In the genomic region with DNA sequence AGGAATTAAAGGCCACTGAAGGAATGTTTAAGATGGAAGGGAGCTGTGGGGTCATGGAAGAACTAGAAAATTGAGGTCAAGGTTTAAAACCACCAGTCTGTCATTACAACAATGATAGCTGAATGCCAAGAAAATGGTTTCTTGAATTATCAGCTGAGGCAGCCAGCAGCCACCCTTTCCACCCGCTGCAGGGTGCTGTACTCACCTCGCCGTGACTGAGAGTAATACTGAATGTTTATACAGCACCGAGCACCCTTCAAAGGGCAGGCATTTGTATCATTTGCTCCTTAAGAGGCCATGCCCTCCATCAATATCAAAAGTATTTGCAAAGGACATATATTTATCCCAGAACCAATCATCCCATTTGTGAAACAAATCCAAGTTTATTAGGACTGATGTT, we compare ENCODE assay signal across 35 cellular contexts.
"Had no signal": no experiment of that assay in that cellular context is flagged by ENCODE, and none has a peak within 500 bp of the region (broad histone marks: within the 10 kb centered on the region; RNA-seq: fewer than 3 reads in every experiment).

No MANE protein-coding gene starts in this region.

- H3K27ac Mint-ChIP-seq: activated B cell treated with CpG ODN at 0.5 μM for 24 hours; activated CD4-positive, alpha-beta memory T cell treated with anti-CD3 and anti-CD28 coated beads for 36 hours; activated CD4-positive, alpha-beta T cell treated with anti-CD3 and anti-CD28 coated beads, Interleukin-2, amount 10 ng/mL, durations not matched to agents 24 days and 14 days; activated CD8-positive, alpha-beta T cell treated with anti-CD3 and anti-CD28 coated beads for 36 hours; activated naive CD4-positive, alpha-beta T cell treated with anti-CD3 and anti-CD28 coated beads, Interleukin-2, amount 50 U/mL, for 24 hours; activated naive CD8-positive, alpha-beta T cell; activated naive CD8-positive, alpha-beta T cell treated with anti-CD3 and anti-CD28 coated beads, Interleukin-2, amount 10 ng/mL, durations not matched to agents 7 days and 5 days; activated naive CD8-positive, alpha-beta T cell treated with anti-CD3 and anti-CD28 coated beads, Interleukin-2, amount 50 U/mL, for 24 hours; activated T-cell treated with anti-CD3 and anti-CD28 coated beads, Interleukin-2, amount 50 U/mL, for 72 hours; activated T-helper 1 cell treated with anti-CD3 and anti-CD28 coated beads, Interleukin-12 subunit alpha, Interleukin-12 subunit beta, Interleukin-2, Interleukin-4 antibody, amounts not matched to agents 30 ng/mL and 10 ng/mL and 1 ng/mL, durations not matched to agents 14 hours and 24 hours and 36 hours; activated T-helper 17 cell treated with anti-CD3 and anti-CD28 coated beads, Interleukin-2, amount 50 U/mL, for 72 hours; brain; T-helper 1 cell treated with Interleukin-12 subunit alpha and Interleukin-12 subunit beta and Interleukin-4 antibody, amounts not matched to agents 30 μg/mL and 1 μg/mL, for 36 hours; T-helper 2 cell treated with Interferon-gamma antibody and Interleukin-4, amounts not matched to agents 5 μg/mL and 100 μg/mL, for 36 hours had no signal

- H3K36me3 Mint-ChIP-seq: activated CD4-positive, alpha-beta memory T cell treated with anti-CD3 and anti-CD28 coated beads for 36 hours; activated naive CD4-positive, alpha-beta T cell treated with anti-CD3 and anti-CD28 coated beads, Interleukin-2, amount 50 U/mL, for 24 hours; activated naive CD8-positive, alpha-beta T cell; activated naive CD8-positive, alpha-beta T cell treated with anti-CD3 and anti-CD28 coated beads, Interleukin-2, amount 10 ng/mL, durations not matched to agents 7 days and 5 days; brain had no signal

- H3K27ac ChIP-seq: ascending aorta, cardiac muscle cell, VCaP had no signal

- H3K9me3 ChIP-seq: ascending aorta had no signal

- H3K4me1 ChIP-seq: ascending aorta had no signal

- H3K4me3 ChIP-seq: ascending aorta, cardiac muscle cell had no signal

- H3K4me1 Mint-ChIP-seq: activated B cell treated with CpG ODN at 0.5 μM for 24 hours; activated CD4-positive, alpha-beta T cell treated with anti-CD3 and anti-CD28 coated beads, Interleukin-2, amount 10 ng/mL, durations not matched to agents 24 days and 14 days; activated naive CD4-positive, alpha-beta T cell treated with anti-CD3 and anti-CD28 coated beads, Interleukin-2, amount 50 U/mL, for 24 hours; activated naive CD8-positive, alpha-beta T cell treated with anti-CD3 and anti-CD28 coated beads, Interleukin-2, amount 10 ng/mL, durations not matched to agents 7 days and 5 days; activated naive CD8-positive, alpha-beta T cell treated with anti-CD3 and anti-CD28 coated beads, Interleukin-2, amount 50 U/mL, for 24 hours; activated T-helper 17 cell treated with anti-CD3 and anti-CD28 coated beads, Interleukin-2, amount 50 U/mL, for 72 hours; central memory CD8-positive, alpha-beta T cell had no signal

- H3K9me3 Mint-ChIP-seq: activated CD4-positive, alpha-beta T cell treated with anti-CD3 and anti-CD28 coated beads, Interleukin-2, amount 10 ng/mL, durations not matched to agents 24 days and 14 days; activated CD8-positive, alpha-beta T cell treated with anti-CD3 and anti-CD28 coated beads for 36 hours; activated naive CD4-positive, alpha-beta T cell treated with anti-CD3 and anti-CD28 coated beads, Interleukin-2, amount 50 U/mL, for 24 hours; activated naive CD8-positive, alpha-beta T cell treated with anti-CD3 and anti-CD28 coated beads, Interleukin-2, amount 10 ng/mL, durations not matched to agents 7 days and 5 days; activated naive CD8-positive, alpha-beta T cell treated with anti-CD3 and anti-CD28 coated beads, Interleukin-2, amount 50 U/mL, for 24 hours; activated T-cell treated with anti-CD3 and anti-CD28 coated beads, Interleukin-2, amount 50 U/mL, for 4 hours; activated T-helper 1 cell treated with anti-CD3 and anti-CD28 coated beads, Interleukin-12 subunit alpha, Interleukin-12 subunit beta, Interleukin-2, Interleukin-4 antibody, amounts not matched to agents 30 ng/mL and 10 ng/mL and 1 ng/mL, durations not matched to agents 14 hours and 24 hours and 36 hours; activated T-helper 17 cell treated with anti-CD3 and anti-CD28 coated beads, Interleukin-2, amount 50 U/mL, for 72 hours; central memory CD8-positive, alpha-beta T cell; T-helper 1 cell treated with Interleukin-12 subunit alpha and Interleukin-12 subunit beta and Interleukin-4 antibody, amounts not matched to agents 30 μg/mL and 1 μg/mL, for 36 hours; T-helper 2 cell treated with Interferon-gamma antibody and Interleukin-4, amounts not matched to agents 5 μg/mL and 100 μg/mL, for 36 hours had no signal

- H3K27me3 ChIP-seq: ascending aorta, cardiac muscle cell had no signal

- H3K36me3 ChIP-seq: ascending aorta, cardiac muscle cell had no signal

- H3K4me3 Mint-ChIP-seq: activated B cell treated with CpG ODN at 0.5 μM for 24 hours; activated CD4-positive, alpha-beta memory T cell treated with anti-CD3 and anti-CD28 coated beads for 36 hours; activated CD4-positive, alpha-beta T cell treated with anti-CD3 and anti-CD28 coated beads, Interleukin-2, amount 10 ng/mL, durations not matched to agents 24 days and 14 days; activated CD8-positive, alpha-beta T cell treated with anti-CD3 and anti-CD28 coated beads for 36 hours; activated naive CD4-positive, alpha-beta T cell treated with anti-CD3 and anti-CD28 coated beads, Interleukin-2, amount 50 U/mL, for 24 hours; activated naive CD8-positive, alpha-beta T cell; activated naive CD8-positive, alpha-beta T cell treated with anti-CD3 and anti-CD28 coated beads, Interleukin-2, amount 10 ng/mL, durations not matched to agents 7 days and 5 days; activated naive CD8-positive, alpha-beta T cell treated with anti-CD3 and anti-CD28 coated beads, Interleukin-2, amount 50 U/mL, for 24 hours; activated T-cell treated with anti-CD3 and anti-CD28 coated beads, Interleukin-2, amount 50 U/mL, for 4 hours; activated T-cell treated with anti-CD3 and anti-CD28 coated beads, Interleukin-2, amount 50 U/mL, for 72 hours; activated T-helper 1 cell treated with anti-CD3 and anti-CD28 coated beads, Interleukin-12 subunit alpha, Interleukin-12 subunit beta, Interleukin-2, Interleukin-4 antibody, amounts not matched to agents 30 ng/mL and 10 ng/mL and 1 ng/mL, durations not matched to agents 14 hours and 24 hours and 36 hours; activated T-helper 17 cell treated with anti-CD3 and anti-CD28 coated beads, Interleukin-2, amount 50 U/mL, for 72 hours; brain; central memory CD8-positive, alpha-beta T cell; T-helper 1 cell treated with Interleukin-12 subunit alpha and Interleukin-12 subunit beta and Interleukin-4 antibody, amounts not matched to agents 30 μg/mL and 1 μg/mL, for 36 hours; T-helper 2 cell treated with Interferon-gamma antibody and Interleukin-4, amounts not matched to agents 5 μg/mL and 100 μg/mL, for 36 hours had no signal

- DNase-seq: activated B cell treated with CpG ODN at 0.5 μM for 24 hours; activated CD4-positive, alpha-beta memory T cell treated with anti-CD3 and anti-CD28 coated beads for 36 hours; activated CD4-positive, alpha-beta T cell treated with anti-CD3 and anti-CD28 coated beads for 4 hours; activated CD4-positive, alpha-beta T cell treated with anti-CD3 and anti-CD28 coated beads, Interleukin-2, amount 10 ng/mL, durations not matched to agents 24 days and 14 days; activated CD4-positive, alpha-beta T cell treated with anti-CD3 and anti-CD28 coated beads, Interleukin-2, amount 50 U/mL, for 1 hour; activated CD4-positive, alpha-beta T cell treated with anti-CD3 and anti-CD28 coated beads, Interleukin-2, amount 50 U/mL, for 4 hours; activated CD4-positive, CD25-positive, alpha-beta regulatory T cell treated with anti-CD3 and anti-CD28 coated beads, Interleukin-2, amount 50 U/mL, for 72 hours; activated CD8-positive, alpha-beta memory T cell treated with anti-CD3 and anti-CD28 coated beads, Interleukin-2, amount 50 U/mL, for 4 hours; activated CD8-positive, alpha-beta T cell treated with anti-CD3 and anti-CD28 coated beads for 36 hours; activated gamma-delta T cell; activated naive CD4-positive, alpha-beta T cell treated with Interleukin-2 at 50 U/mL for 16 hours; activated naive CD8-positive, alpha-beta T cell treated with anti-CD3 and anti-CD28 coated beads, Interleukin-2, amount 10 ng/mL, durations not matched to agents 7 days and 5 days; activated naive CD8-positive, alpha-beta T cell treated with anti-CD3 and anti-CD28 coated beads, Interleukin-2, amount 50 U/mL, for 24 hours; activated T-cell treated with anti-CD3 and anti-CD28 coated beads for 4 hours; activated T-cell treated with anti-CD3 and anti-CD28 coated beads, Interleukin-2, amount 50 U/mL, for 1 hour; activated T-cell treated with anti-CD3 and anti-CD28 coated beads, Interleukin-2, amount 50 U/mL, for 4 hours; activated T-cell treated with anti-CD3 and anti-CD28 coated beads, Interleukin-2, amount 50 U/mL, for 72 hours; amygdala; anterior cingulate cortex; caudate nucleus; cerebellar nuclear complex; T-helper 1 cell; T-helper 2 cell; T-helper 9 cell had no signal
